Comparison of ENCODE assay signal across 8 cellular contexts in the genomic region with DNA sequence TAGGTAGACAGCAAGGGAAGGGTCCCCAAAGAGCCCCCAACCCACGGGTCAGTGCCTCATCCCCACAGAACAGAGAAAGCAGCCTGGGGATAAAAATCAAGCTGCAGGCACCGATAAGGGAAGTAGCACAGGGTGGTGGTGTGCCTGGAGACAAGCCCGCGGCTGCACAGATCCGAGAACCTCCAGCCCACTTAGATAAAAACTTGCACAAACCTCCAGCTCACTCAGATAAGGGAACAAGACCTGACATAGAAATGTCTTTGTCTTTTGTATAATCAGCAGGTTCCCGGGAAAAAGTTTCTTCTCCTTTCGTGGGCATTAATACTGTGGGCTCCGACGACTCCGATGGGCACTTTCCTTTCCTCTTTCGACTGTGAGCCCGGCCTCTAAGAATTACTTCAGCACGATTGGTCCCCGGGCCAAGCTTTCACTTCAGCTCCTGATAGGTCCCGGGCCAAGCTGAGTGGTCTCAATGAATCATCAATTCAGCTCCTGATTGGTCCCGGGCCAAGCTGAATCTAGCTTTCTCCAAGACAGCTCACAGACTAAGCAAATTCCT. TPM values are rescaled to one million over a fixed set of nuclear protein-coding genes. Genes with fewer than 3 reads are reported as not detected.
DNase-seq lines count a peak whose midpoint lies in the region; ATAC-seq and TF ChIP-seq lines count a peak whose summit lies in the region.

No MANE protein-coding gene starts in this region.

- H3K27ac Mint-ChIP-seq in CD4-positive, alpha-beta memory T cell = peak overlapping the region in 6 of 7 donors; percentile 37 to 77 (median 50)

- H3K27me3 Mint-ChIP-seq in CD4-positive, alpha-beta memory T cell = no peaks in the 10 kb centered on the region
- no peaks in the 10 kb centered on the region for H3K27me3 Mint-ChIP-seq in activated T-cell treated with anti-CD3 and anti-CD28 coated beads, Interleukin-2, amount 50 U/mL, for 4 hours (ENCODE audit: low read depth)

- H3K36me3 Mint-ChIP-seq in CD4-positive, alpha-beta memory T cell = peaks cover 4 to 13% of the 10 kb centered on the region in 2 donors
- H3K36me3 Mint-ChIP-seq in activated T-cell treated with anti-CD3 and anti-CD28 coated beads, Interleukin-2, amount 50 U/mL, for 4 hours (ENCODE audit: insufficient read depth) = peaks cover 4% of the 10 kb centered on the region

- H3K9me3 Mint-ChIP-seq in CD4-positive, alpha-beta memory T cell = no peaks in the 10 kb centered on the region
- no peaks in the 10 kb centered on the region for H3K9me3 Mint-ChIP-seq in activated T-cell treated with anti-CD3 and anti-CD28 coated beads, Interleukin-2, amount 50 U/mL, for 4 hours

- peaks cover 0 to 3% (median 0%) of the 10 kb centered on the region in 4 donors for H3K4me1 Mint-ChIP-seq in CD4-positive, alpha-beta memory T cell
- H3K4me1 Mint-ChIP-seq in activated T-cell treated with anti-CD3 and anti-CD28 coated beads, Interleukin-2, amount 50 U/mL, for 4 hours (ENCODE audit: low read depth) = no peaks in the 10 kb centered on the region

- peak; percentile 64 for ATAC-seq in HG03139 (IDR thresholded peaks at IDR 0.05; ENCODE audit: unreplicated experiment)
- ATAC-seq in activated T-cell treated with anti-CD3 and anti-CD28 coated beads, Interleukin-2, amount 50 U/mL, for 4 hours = peak; percentile 43 to 92

- intact Hi-C loops in CD4-positive, alpha-beta memory T cell (cut with micrococcal nuclease) = no loop called here
- intact Hi-C loops in A673 (cut with micrococcal nuclease; ENCODE audit: unreplicated experiment) = loop anchor here (10.0 kb wide), 1 partner anchor 355 kb away; a partner anchor contains a TSS
- intact Hi-C loops in dorsolateral prefrontal cortex (cut with DNase I) = loop anchor here in 1 of 2 donors (10.0 kb wide), 1 partner anchor 85 kb away; a partner anchor contains a TSS

- no TSS peak for BruUV-seq in A673 (replicated peaks; lab: Mats Ljungman, UMichigan)

- H3K27ac ChIP-seq in CD4-positive, alpha-beta memory T cell (ENCODE audit: low read depth, low read length) = no peak overlapping the region
- H3K27ac ChIP-seq in A673 (ENCODE audit: low read depth, low read length, poor library complexity, severe bottlenecking) (no peak overlapping the region), dorsolateral prefrontal cortex (no peak overlapping the region)

- no peaks in the 10 kb centered on the region for H3K9me3 ChIP-seq in CD4-positive, alpha-beta memory T cell (ENCODE audit: control insufficient read depth in 1 of 2, low read length in 2 of 2)
- no peaks in the 10 kb centered on the region for H3K9me3 ChIP-seq in A673 (ENCODE audit: low read depth, low read length, poor library complexity, severe bottlenecking)

- H3K36me3 ChIP-seq in CD4-positive, alpha-beta memory T cell (ENCODE audit: insufficient read depth, low read length) = peaks cover 4% of the 10 kb centered on the region
- H3K36me3 ChIP-seq in A673 (ENCODE audit: insufficient read depth, low read length, poor library complexity, severe bottlenecking) = peaks cover 3% of the 10 kb centered on the region

- CTCF ChIA-PET in CD4-positive, alpha-beta memory T cell (lab: Charles Lee; ENCODE audit: partially characterized antibody) = interaction anchor here (0.8 to 9.9 kb wide), 3 partner anchors 52 to 204 kb away, joined by 3 to 93 read pairs (median 5); no protein-coding TSS in a partner anchor
- CTCF ChIA-PET in A673 (lab: Charles Lee) = no interaction called here

- POLR2A ChIA-PET in CD4-positive, alpha-beta memory T cell (lab: Charles Lee; ENCODE audit: partially characterized antibody) = no interaction called here
- POLR2A ChIA-PET in A673 (lab: Charles Lee; ENCODE audit: low non-redundant PET) = no interaction called here

- no peaks in the 10 kb centered on the region for H3K27me3 ChIP-seq in CD4-positive, alpha-beta memory T cell (ENCODE audit: insufficient read depth, low read length)
- no peaks in the 10 kb centered on the region for H3K27me3 ChIP-seq in A673 (replicated peaks; ENCODE audit: insufficient read depth, low read depth, low read length, poor library complexity)
- H3K27me3 ChIP-seq in dorsolateral prefrontal cortex = peaks cover 0 to 56% (median 10%) of the 10 kb centered on the region in 45 donors

- H3K4me1 ChIP-seq in CD4-positive, alpha-beta memory T cell (ENCODE audit: insufficient read depth, low read length) = no peaks in the 10 kb centered on the region
- no peaks in the 10 kb centered on the region for H3K4me1 ChIP-seq in A673 (ENCODE audit: insufficient read depth, low read length, poor library complexity, severe bottlenecking)

- TF ChIP-seq CTCF in A673 (conservative IDR thresholded peaks at IDR 0.05; ENCODE audit: low read depth, low read length) = no peak
- no peak for TF ChIP-seq CTCF in dorsolateral prefrontal cortex (IDR thresholded peaks at IDR 0.05 in 54 of 56, conservative IDR thresholded peaks at IDR 0.05 in 2 of 56; ENCODE audit: low read depth in 1 of 56, partially characterized antibody in 56 of 56)

- peak overlapping the region in 3 of 8 donors; percentile 35 to 59 (median 58) for H3K4me3 Mint-ChIP-seq in CD4-positive, alpha-beta memory T cell
- peak overlapping the region; percentile 48 for H3K4me3 Mint-ChIP-seq in activated T-cell treated with anti-CD3 and anti-CD28 coated beads, Interleukin-2, amount 50 U/mL, for 4 hours

- DNase-seq in CD4-positive, alpha-beta memory T cell = no peak
- peak; percentile 20 for DNase-seq in activated T-cell treated with anti-CD3 and anti-CD28 coated beads, Interleukin-2, amount 50 U/mL, for 4 hours
- DNase-seq in islet precursor cell = peak; percentile 71
- DNase-seq in SW480 (ENCODE audit: low spot score) = no peak
- no peak for DNase-seq in GOT3 (lab: John Stamatoyannopoulos, UW)
- DNase-seq in A673 (ENCODE audit: low spot score) = no peak
- no peak for DNase-seq in dorsolateral prefrontal cortex

- H3K4me3 ChIP-seq in CD4-positive, alpha-beta memory T cell (ENCODE audit: low read length in 2 of 2) = no peak overlapping the region
- no peak overlapping the region for H3K4me3 ChIP-seq in A673 (ENCODE audit: low read depth, low read length, poor library complexity, severe bottlenecking)
- peak overlapping the region in 1 of 59 donors; percentile 4 for H3K4me3 ChIP-seq in dorsolateral prefrontal cortex

RNA-seq across cellular contexts. Expression of a gene that starts 32.4 kb away (rescaled TPM):
- 10 to 100 TPM; 13.1 to 13.4 TPM for total RNA-seq in CD4-positive, alpha-beta memory T cell
- polyA plus RNA-seq in CD4-positive, alpha-beta memory T cell = 10 to 100 TPM; 64.9 to 65.5 TPM
- total RNA-seq in activated T-cell treated with anti-CD3 and anti-CD28 coated beads, Interleukin-2, amount 50 U/mL, for 4 hours = 100 to 1,000 TPM; 100 to 118 (median 112) TPM
- 137 and 155 TPM in 2 replicates for total RNA-seq in A673 (2021)
- total RNA-seq in dorsolateral prefrontal cortex = 10 to 100 TPM in 119 of 120 experiments, 1 to 10 TPM in 1; 9.9 to 31.7 (median 15.4) TPM

RNA-seq across cellular contexts. Expression of a gene that starts 43.4 kb away (rescaled TPM):
- total RNA-seq in CD4-positive, alpha-beta memory T cell = 10 to 100 TPM; 21.2 to 25.2 TPM
- 10 to 100 TPM; 22.5 to 28.1 TPM for polyA plus RNA-seq in CD4-positive, alpha-beta memory T cell
- 10 to 100 TPM; 20.8 to 28.0 (median 24.6) TPM for total RNA-seq in activated T-cell treated with anti-CD3 and anti-CD28 coated beads, Interleukin-2, amount 50 U/mL, for 4 hours
- total RNA-seq in A673 (2021) (33.6 and 35.4 TPM in 2 replicates), dorsolateral prefrontal cortex (10 to 100 TPM; 11.9 to 31.4 (median 22.4) TPM)

Comparison
In these comparisons a context has a peak if more than half of its experiments do, and no peak if none do; other contexts are left out.
1. DNase-seq: peak in activated T-cell treated with anti-CD3 and anti-CD28 coated beads, Interleukin-2, amount 50 U/mL, for 4 hours (single experiment) and islet precursor cell (single experiment); none in CD4-positive, alpha-beta memory T cell (0 of 5), SW480 (single experiment), GOT3 (single experiment), A673 (single experiment) and dorsolateral prefrontal cortex (0 of 10).